In the genomic region with DNA sequence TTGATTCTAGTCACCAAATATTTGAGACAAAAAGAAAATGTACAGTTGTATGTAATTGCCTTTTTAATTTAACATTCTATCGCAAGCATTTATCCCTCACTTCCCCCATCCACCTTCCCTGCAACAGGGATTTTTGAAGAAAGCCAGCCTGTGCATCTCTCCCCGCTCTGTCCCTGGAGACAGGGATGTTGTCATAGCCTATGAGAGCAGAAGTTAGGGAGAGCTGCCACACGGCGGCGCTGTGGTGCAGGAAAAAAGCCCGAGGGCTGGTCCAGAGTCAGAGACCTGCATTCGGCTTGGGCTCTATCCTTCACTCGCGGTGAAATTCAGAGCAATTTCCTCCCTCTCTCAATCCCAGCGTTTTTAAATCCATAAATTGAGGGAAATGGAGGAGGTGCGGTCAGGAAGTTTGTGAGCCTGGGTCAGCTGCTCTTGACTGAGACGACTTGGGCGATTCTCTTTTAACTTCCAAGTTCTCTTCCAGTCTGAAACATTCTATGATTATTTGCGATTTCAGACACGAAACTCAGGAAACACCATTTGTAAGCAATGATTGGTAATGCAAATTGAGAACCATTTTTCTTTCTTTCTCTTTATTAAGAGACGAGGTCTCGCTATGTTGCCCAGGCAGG, we compare ENCODE assay signal across 8 cellular contexts. TPM values are rescaled to one million over a fixed set of nuclear protein-coding genes. Genes with fewer than 3 reads are reported as not detected.
A peak's percentile ranks its signal among the peaks of the same experiment; 100 is the strongest.
DNase-seq lines count a peak whose midpoint lies in the region; ATAC-seq, FAIRE-seq and TF ChIP-seq lines count a peak whose summit lies in the region.

No MANE protein-coding gene starts in this region.

- peak; percentile 70 to 73 for DNase-seq in AML-193 (lab: John Stamatoyannopoulos, UW)
- DNase-seq in NCI-H460 (ENCODE audit: extremely low read depth, low read depth): peak; percentile 81
- DNase-seq in activated CD4-positive, alpha-beta T cell treated with anti-CD3 and anti-CD28 coated beads, Interleukin-2, amount 10 ng/mL, durations not matched to agents 24 days and 14 days: peak; percentile 96
- DNase-seq in choroid plexus epithelial cell (ENCODE audit: low read depth): peak; percentile 82
- DNase-seq in HepG2 (ENCODE audit: low spot score): peak; percentile 50
- peak; percentile 73 to 87 (median 81) for DNase-seq in stimulated activated CD4-positive, alpha-beta T cell treated with anti-CD3 and anti-CD28 coated beads, TNF-alpha, amount 100 ng/mL, for 24 hours (ENCODE audit: low read depth in 3 of 3)

- intact Hi-C loops in activated CD4-positive, alpha-beta T cell treated with anti-CD3 and anti-CD28 coated beads, Interleukin-2, amount 10 ng/mL, durations not matched to agents 24 days and 14 days (cut with micrococcal nuclease): loop anchor here (1.0 kb wide), 4 partner anchors 81 to 270 kb away; no protein-coding TSS in a partner anchor
- intact Hi-C loops in HepG2 (cut with micrococcal nuclease; ENCODE audit: unreplicated experiment): loop anchor here (1.0 kb wide), 2 partner anchors 155 to 270 kb away; no protein-coding TSS in a partner anchor

- no peaks in the 10 kb centered on the region; a peak in 2 of 5 replicates for H3K36me3 ChIP-seq in HepG2 (replicated peaks in 1 of 2; ENCODE audit: control insufficient read depth in 1 of 2, insufficient read depth in 2 of 2, low read length in 2 of 2)

- peak; percentile 87 for TF ChIP-seq RAD21 in HepG2 (CRISPR knock-in tag; IDR thresholded peaks at IDR 0.05)

- 47% methylated on average over 17 of the region's 17 CpGs for WGBS in HepG2 (ENCODE audit: low lambda C conversion rate)

- H3K4me1 Mint-ChIP-seq in activated CD4-positive, alpha-beta T cell treated with anti-CD3 and anti-CD28 coated beads, Interleukin-2, amount 10 ng/mL, durations not matched to agents 24 days and 14 days: peaks cover 20% of the 10 kb centered on the region

- no peaks in the 10 kb centered on the region for H3K27me3 Mint-ChIP-seq in activated CD4-positive, alpha-beta T cell treated with anti-CD3 and anti-CD28 coated beads, Interleukin-2, amount 10 ng/mL, durations not matched to agents 24 days and 14 days

- no peaks in the 10 kb centered on the region for H3K27me3 ChIP-seq in HepG2 (ENCODE audit: control insufficient read depth in 1 of 2, insufficient read depth in 2 of 2, low read length in 2 of 2)

- H3K36me3 Mint-ChIP-seq in activated CD4-positive, alpha-beta T cell treated with anti-CD3 and anti-CD28 coated beads, Interleukin-2, amount 10 ng/mL, durations not matched to agents 24 days and 14 days (ENCODE audit: low read depth): no peaks in the 10 kb centered on the region

- H3K79me2 ChIP-seq in HepG2 (ENCODE audit: insufficient read depth, low read length): no peaks in the 10 kb centered on the region

- H3K27ac Mint-ChIP-seq in activated CD4-positive, alpha-beta T cell treated with anti-CD3 and anti-CD28 coated beads, Interleukin-2, amount 10 ng/mL, durations not matched to agents 24 days and 14 days: no peak overlapping the region

- no peak overlapping the region for H3K4me2 ChIP-seq in HepG2 (ENCODE audit: low read depth, low read length)

- CTCF ChIA-PET in HepG2 (lab: Yijun Ruan, JAX; ENCODE audit: low intra/inter-chr PET ratio, low total read pairs): interaction anchor here (0.7 to 3.2 kb wide), 4 partner anchors 16 to 270 kb away, joined by 3 to 34 read pairs (median 4); no protein-coding TSS in a partner anchor

- no peak overlapping the region for H3K9ac ChIP-seq in HepG2 (ENCODE audit: insufficient read depth, low read depth, low read length)

- POLR2A ChIA-PET in HepG2 (lab: Yijun Ruan, JAX): no interaction called here

- no peaks in the 10 kb centered on the region for H3K9me3 Mint-ChIP-seq in activated CD4-positive, alpha-beta T cell treated with anti-CD3 and anti-CD28 coated beads, Interleukin-2, amount 10 ng/mL, durations not matched to agents 24 days and 14 days

- FAIRE-seq in HepG2 (lab: Jason Lieb, UNC): peak; percentile 83

- H3K9me3 ChIP-seq in HepG2 (ENCODE audit: low read length): no peaks in the 10 kb centered on the region

- H4K20me1 ChIP-seq in HepG2 (ENCODE audit: insufficient read depth, low read length): no peaks in the 10 kb centered on the region; the same call in 1 of the 2 replicates

- ATAC-seq in GM18907 (IDR thresholded peaks at IDR 0.05; ENCODE audit: unreplicated experiment) (peak; percentile 90), HG03342 (IDR thresholded peaks at IDR 0.05; ENCODE audit: unreplicated experiment) (peak; percentile 96), HepG2 (peak; percentile 99)

- in situ Hi-C loops in HepG2 (cut with HindIII; ENCODE audit: extremely low pct_ligation_motif_present, low pct_unique_long_range_greater_than_20kb): loop anchor here (5.0 to 10.0 kb wide), 2 partner anchors 150 to 267 kb away; no protein-coding TSS in a partner anchor

- TF ChIP-seq CTCF in choroid plexus epithelial cell (conservative IDR thresholded peaks at IDR 0.05; ENCODE audit: low read depth, low read length) (peak; percentile 99), HepG2 (CRISPR knock-in tag; IDR thresholded peaks at IDR 0.05) (peak; percentile 93)

- no peaks in the 10 kb centered on the region for H3K4me1 ChIP-seq in HepG2 (ENCODE audit: insufficient read depth, low read length)

- TF ChIP-seq EP300 in HepG2 (IDR thresholded peaks at IDR 0.05; ENCODE audit: low read depth in 2 of 2, low read length in 2 of 2): no peak
- TF ChIP-seq EP300 in HepG2 (CRISPR knock-in tag; IDR thresholded peaks at IDR 0.05; ENCODE audit: borderline replicate concordance): no peak

- TF ChIP-seq POLR2A in HepG2 (IDR thresholded peaks at IDR 0.05; ENCODE audit: insufficient read depth in 1 of 2, low read depth in 2 of 2, low read length in 2 of 2): no peak

- H3K4me3 ChIP-seq in choroid plexus epithelial cell (ENCODE audit: low read depth, low read length): no peak overlapping the region
- H3K4me3 ChIP-seq in HepG2 (replicated peaks in 1 of 3; ENCODE audit: insufficient read depth in 1 of 3, low read depth in 2 of 3, low read length in 3 of 3): no peak overlapping the region

- no peak overlapping the region for H2AFZ ChIP-seq in HepG2 (ENCODE audit: low read length)

- BruUV-seq in HepG2 (replicated peaks; lab: Mats Ljungman, UMichigan): no TSS peak

- H3K27ac ChIP-seq in HepG2 (ENCODE audit: extremely low read length, insufficient read depth, low read length): no peak overlapping the region

- H3K4me3 Mint-ChIP-seq in activated CD4-positive, alpha-beta T cell treated with anti-CD3 and anti-CD28 coated beads, Interleukin-2, amount 10 ng/mL, durations not matched to agents 24 days and 14 days: no peak overlapping the region

RNA-seq across cellular contexts. Expression of a gene that starts 17.5 kb away (rescaled TPM):
- 5.6 and 7.6 TPM in 2 replicates for total RNA-seq in NCI-H460 (2014; rRNA removed; shearing (Covaris generic))
- polyA plus RNA-seq in NCI-H460 (2014; cell fraction: nucleus; rRNA removed): 0.75 and 13.8 TPM in 2 replicates
- 0.07 and 0.09 TPM in 2 replicates for total RNA-seq in activated CD4-positive, alpha-beta T cell treated with anti-CD3 and anti-CD28 coated beads, Interleukin-2, amount 10 ng/mL, durations not matched to agents 24 days and 14 days
- total RNA-seq in HepG2 (2016; rRNA removed; fragmentation: Illumina TruSeq; extraction: Trizol): 5.1 and 12.4 TPM in 2 replicates
- 0.97 and 1.4 TPM in 2 replicates for total RNA-seq in HepG2 (2016; cell fraction: cytosol; rRNA removed; fragmentation: Illumina TruSeq; extraction: Trizol; ENCODE audit: low read depth)
- total RNA-seq in HepG2 (2016; cell fraction: insoluble cytoplasmic fraction; rRNA removed; fragmentation: Illumina TruSeq; extraction: Trizol): 4.2 and 12.6 TPM in 2 replicates
- 0.62 and 1.8 TPM in 2 replicates for total RNA-seq in HepG2 (2016; cell fraction: membrane; rRNA removed; fragmentation: Illumina TruSeq; extraction: Trizol)
- 12.0 and 12.7 TPM in 2 replicates for total RNA-seq in HepG2 (2016; cell fraction: nucleus; rRNA removed; fragmentation: Illumina TruSeq; extraction: Trizol)
- 8.1 and 10.1 TPM in 2 replicates for polyA plus RNA-seq in HepG2 (2011; rRNA removed)
- polyA plus RNA-seq in HepG2 (2011; cell fraction: cytosol; rRNA removed): 6.7 and 7.2 TPM in 2 replicates
- 18.6 and 25.4 TPM in 2 replicates for polyA plus RNA-seq in HepG2 (2011; cell fraction: nucleus; rRNA removed)
- 8.5 and 11.3 TPM in 2 replicates for polyA plus RNA-seq in HepG2 (2012)
- polyA plus RNA-seq in HepG2 (2016; cell fraction: cytosol; fragmentation: Illumina TruSeq; extraction: Trizol; ENCODE audit: low read depth): 0.33 and 0.90 TPM in 2 replicates
- polyA plus RNA-seq in HepG2 (2016; cell fraction: insoluble cytoplasmic fraction; fragmentation: Illumina TruSeq; extraction: Trizol; ENCODE audit: low read depth): 3.2 and 3.3 TPM in 2 replicates
- polyA plus RNA-seq in HepG2 (2016; cell fraction: membrane; fragmentation: Illumina TruSeq; extraction: Trizol; ENCODE audit: low read depth): 0.48 and 0.57 TPM in 2 replicates
- polyA plus RNA-seq in HepG2 (2016; cell fraction: nucleus; fragmentation: Illumina TruSeq; extraction: Trizol; ENCODE audit: insufficient read depth, low read depth): 11.3 and 14.6 TPM in 2 replicates
- polyA minus RNA-seq in HepG2 (2011; rRNA and poly(A)+ RNA removed; ENCODE audit: low replicate concordance): 1.0 and 9.3 TPM in 2 replicates
- 6.2 and 7.9 TPM in 2 replicates for polyA minus RNA-seq in HepG2 (2011; cell fraction: cytosol; rRNA and poly(A)+ RNA removed)
- 9.5 and 15.7 TPM in 2 replicates for polyA minus RNA-seq in HepG2 (2011; cell fraction: nucleus; rRNA and poly(A)+ RNA removed)

RNA-seq across cellular contexts. Expression of a gene that starts 40.7 kb away (rescaled TPM):
- total RNA-seq in NCI-H460 (2014; rRNA removed; shearing (Covaris generic)): 34.2 and 41.4 TPM in 2 replicates
- polyA plus RNA-seq in NCI-H460 (2014; cell fraction: nucleus; rRNA removed): 27.2 and 28.7 TPM in 2 replicates
- total RNA-seq in activated CD4-positive, alpha-beta T cell treated with anti-CD3 and anti-CD28 coated beads, Interleukin-2, amount 10 ng/mL, durations not matched to agents 24 days and 14 days: 183 and 185 TPM in 2 replicates
- total RNA-seq in HepG2 (2016; rRNA removed; fragmentation: Illumina TruSeq; extraction: Trizol): 0.21 and 0.29 TPM in 2 replicates
- not detected in 2 replicates for total RNA-seq in HepG2 (2016; cell fraction: cytosol; rRNA removed; fragmentation: Illumina TruSeq; extraction: Trizol; ENCODE audit: low read depth)
- total RNA-seq in HepG2 (2016; cell fraction: insoluble cytoplasmic fraction; rRNA removed; fragmentation: Illumina TruSeq; extraction: Trizol): 0.13 and 0.32 TPM in 2 replicates
- total RNA-seq in HepG2 (2016; cell fraction: membrane; rRNA removed; fragmentation: Illumina TruSeq; extraction: Trizol): 0.09 and 0.14 TPM in 2 replicates
- total RNA-seq in HepG2 (2016; cell fraction: nucleus; rRNA removed; fragmentation: Illumina TruSeq; extraction: Trizol): 0.19 and 0.25 TPM in 2 replicates
- polyA plus RNA-seq in HepG2 (2011; rRNA removed): 1.3 and 1.5 TPM in 2 replicates
- 1.3 and 1.5 TPM in 2 replicates for polyA plus RNA-seq in HepG2 (2011; cell fraction: cytosol; rRNA removed)
- 1.1 TPM in 2 replicates for polyA plus RNA-seq in HepG2 (2011; cell fraction: nucleus; rRNA removed)
- polyA plus RNA-seq in HepG2 (2012): 1.6 and 4.1 TPM in 2 replicates
- 0.05 and 0.09 TPM in 2 replicates for polyA plus RNA-seq in HepG2 (2016; cell fraction: cytosol; fragmentation: Illumina TruSeq; extraction: Trizol; ENCODE audit: low read depth)
- polyA plus RNA-seq in HepG2 (2016; cell fraction: insoluble cytoplasmic fraction; fragmentation: Illumina TruSeq; extraction: Trizol; ENCODE audit: low read depth): 0.26 and 0.28 TPM in 2 replicates
- polyA plus RNA-seq in HepG2 (2016; cell fraction: membrane; fragmentation: Illumina TruSeq; extraction: Trizol; ENCODE audit: low read depth): 0.09 TPM in 1 of 2 replicates, not detected in the other
- 0.16 and 0.31 TPM in 2 replicates for polyA plus RNA-seq in HepG2 (2016; cell fraction: nucleus; fragmentation: Illumina TruSeq; extraction: Trizol; ENCODE audit: insufficient read depth, low read depth)
- polyA minus RNA-seq in HepG2 (2011; rRNA and poly(A)+ RNA removed; ENCODE audit: low replicate concordance): 3.6 and 8.9 TPM in 2 replicates
- polyA minus RNA-seq in HepG2 (2011; cell fraction: cytosol; rRNA and poly(A)+ RNA removed): 1.5 and 2.0 TPM in 2 replicates
- polyA minus RNA-seq in HepG2 (2011; cell fraction: nucleus; rRNA and poly(A)+ RNA removed): 0.75 and 1.3 TPM in 2 replicates

RNA-seq across cellular contexts. Expression of a gene that starts 57.6 kb away (rescaled TPM):
- 75.9 and 79.0 TPM in 2 replicates for total RNA-seq in NCI-H460 (2014; rRNA removed; shearing (Covaris generic))
- 71.2 and 78.9 TPM in 2 replicates for polyA plus RNA-seq in NCI-H460 (2014; cell fraction: nucleus; rRNA removed)
- 58.3 and 63.9 TPM in 2 replicates for total RNA-seq in activated CD4-positive, alpha-beta T cell treated with anti-CD3 and anti-CD28 coated beads, Interleukin-2, amount 10 ng/mL, durations not matched to agents 24 days and 14 days
- total RNA-seq in HepG2 (2016; rRNA removed; fragmentation: Illumina TruSeq; extraction: Trizol): 45.7 and 57.0 TPM in 2 replicates
- 16.3 and 16.4 TPM in 2 replicates for total RNA-seq in HepG2 (2016; cell fraction: cytosol; rRNA removed; fragmentation: Illumina TruSeq; extraction: Trizol; ENCODE audit: low read depth)
- 48.3 and 53.5 TPM in 2 replicates for total RNA-seq in HepG2 (2016; cell fraction: insoluble cytoplasmic fraction; rRNA removed; fragmentation: Illumina TruSeq; extraction: Trizol)
- 23.2 and 25.0 TPM in 2 replicates for total RNA-seq in HepG2 (2016; cell fraction: membrane; rRNA removed; fragmentation: Illumina TruSeq; extraction: Trizol)
- total RNA-seq in HepG2 (2016; cell fraction: nucleus; rRNA removed; fragmentation: Illumina TruSeq; extraction: Trizol): 31.1 and 39.6 TPM in 2 replicates
- 21.7 and 28.8 TPM in 2 replicates for polyA plus RNA-seq in HepG2 (2011; rRNA removed)
- 15.2 and 21.5 TPM in 2 replicates for polyA plus RNA-seq in HepG2 (2011; cell fraction: cytosol; rRNA removed)
- polyA plus RNA-seq in HepG2 (2011; cell fraction: nucleus; rRNA removed): 29.2 and 34.2 TPM in 2 replicates
- polyA plus RNA-seq in HepG2 (2012): 19.4 and 21.4 TPM in 2 replicates
- 7.7 and 8.3 TPM in 2 replicates for polyA plus RNA-seq in HepG2 (2016; cell fraction: cytosol; fragmentation: Illumina TruSeq; extraction: Trizol; ENCODE audit: low read depth)
- 49.1 and 52.2 TPM in 2 replicates for polyA plus RNA-seq in HepG2 (2016; cell fraction: insoluble cytoplasmic fraction; fragmentation: Illumina TruSeq; extraction: Trizol; ENCODE audit: low read depth)
- 16.3 and 17.1 TPM in 2 replicates for polyA plus RNA-seq in HepG2 (2016; cell fraction: membrane; fragmentation: Illumina TruSeq; extraction: Trizol; ENCODE audit: low read depth)
- polyA plus RNA-seq in HepG2 (2016; cell fraction: nucleus; fragmentation: Illumina TruSeq; extraction: Trizol; ENCODE audit: insufficient read depth, low read depth): 57.9 and 62.9 TPM in 2 replicates
- polyA minus RNA-seq in HepG2 (2011; rRNA and poly(A)+ RNA removed; ENCODE audit: low replicate concordance): 17.5 and 39.2 TPM in 2 replicates
- 30.0 and 39.7 TPM in 2 replicates for polyA minus RNA-seq in HepG2 (2011; cell fraction: cytosol; rRNA and poly(A)+ RNA removed)
- 34.5 and 55.4 TPM in 2 replicates for polyA minus RNA-seq in HepG2 (2011; cell fraction: nucleus; rRNA and poly(A)+ RNA removed)

Comparison
In these comparisons a context has a peak if more than half of its experiments do, and no peak if none do; other contexts are left out.
1. RNA of a gene that starts 40.7 kb away (total RNA-seq): 183 to 185 TPM in activated CD4-positive, alpha-beta T cell treated with anti-CD3 and anti-CD28 coated beads, Interleukin-2, amount 10 ng/mL, durations not matched to agents 24 days and 14 days and 34.2 to 41.4 TPM in NCI-H460; 0.09 to 0.32 TPM in HepG2; every median in the first group is over 10 times any median in the second.
2. Peak in every context shown above with its lines, with median percentiles within 50 percentile points of each other: DNase-seq and ATAC-seq.